In the genomic region with DNA sequence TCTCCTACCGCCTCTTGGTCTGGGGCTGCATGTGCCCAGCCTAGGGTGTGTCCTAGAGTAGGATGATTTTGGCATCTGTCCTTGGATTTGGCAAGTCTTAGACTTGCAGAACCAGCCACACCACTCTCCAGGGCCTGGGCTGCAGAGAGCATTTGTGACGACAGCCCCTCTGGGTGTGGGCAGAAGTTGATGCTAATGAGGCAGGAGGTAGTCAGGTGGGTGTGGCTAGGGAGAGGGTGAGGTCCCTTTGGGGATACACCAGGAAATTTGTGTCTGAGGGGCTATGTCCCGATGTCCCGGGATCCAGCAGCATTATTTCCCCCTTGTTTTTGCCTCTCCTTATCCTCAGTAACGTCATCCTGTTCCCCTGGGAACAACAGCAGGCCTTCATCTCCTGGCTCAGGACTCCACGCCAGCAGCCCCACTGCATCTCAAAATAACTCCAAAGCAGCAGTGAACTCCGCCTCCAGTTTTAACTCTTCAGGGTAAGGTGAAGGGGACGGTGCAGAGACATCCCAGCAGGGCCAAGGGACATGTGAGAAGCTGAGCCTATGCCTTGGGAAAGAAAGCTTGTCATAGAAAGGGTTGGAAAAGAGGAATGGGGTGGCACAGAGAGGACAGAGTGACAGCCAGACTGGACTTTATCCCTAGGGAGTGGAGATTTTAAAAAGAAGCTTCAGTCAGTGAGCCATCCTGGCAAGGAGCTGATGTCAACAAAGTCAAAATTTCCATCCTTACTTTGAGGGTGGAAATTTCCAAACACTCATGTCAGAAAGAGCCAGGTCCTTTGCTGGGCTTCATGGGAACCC, we compare ENCODE assay signal across 10 cellular contexts. TPM values are rescaled to one million over a fixed set of nuclear protein-coding genes. Genes with fewer than 3 reads are reported as not detected.
DNase-seq lines count a peak whose midpoint lies in the region; ATAC-seq, FAIRE-seq and TF ChIP-seq lines count a peak whose summit lies in the region.
"Had no signal": no experiment of that assay in that cellular context is flagged by ENCODE, and none has a peak within 500 bp of the region (broad histone marks: within the 10 kb centered on the region; RNA-seq: fewer than 3 reads in every experiment).

No MANE protein-coding gene starts in this region.

- DNase-seq in NCI-H2029 treated with DMSO at 0.1 percent for 48 hours (lab: John Stamatoyannopoulos, UW), result peak; percentile 12
- peak; percentile 92 for DNase-seq in colonic mucosa
- peak; percentile 79 to 83 for DNase-seq in left lung
- peak; percentile 90 for DNase-seq in transverse colon
- no peak for DNase-seq in GM12891 (ENCODE audit: insufficient read length, low spot score)
- DNase-seq: activated gamma-delta T cell treated with Interleukin-2 at 50 U/mL for 16 hours, NCI-H1417 treated with DMSO at 0.1 percent for 48 hours had no signal

- no peak for TF ChIP-seq CTCF in colonic mucosa (IDR thresholded peaks at IDR 0.05)
- no peak for TF ChIP-seq CTCF in left lung (IDR thresholded peaks at IDR 0.05)
- TF ChIP-seq CTCF in transverse colon (IDR thresholded peaks at IDR 0.05), result no peak

- 11 to 19% methylated on average over 5 to 8 of the region's 8 CpGs for WGBS in transverse colon (ENCODE audit: low coverage in 1 of 2), 2 donors

- H3K27me3 ChIP-seq in colonic mucosa, result no peaks in the 10 kb centered on the region
- H3K27me3 ChIP-seq in left lung, result peaks cover 0 to 9% of the 10 kb centered on the region in 2 donors
- peaks cover 4% of the 10 kb centered on the region for H3K27me3 ChIP-seq in transverse colon

- H3K4me1 ChIP-seq in colonic mucosa (no peaks in the 10 kb centered on the region), left lung (peaks cover 5 to 12% of the 10 kb centered on the region in 2 donors), transverse colon (peaks cover 10 to 17% (median 12%) of the 10 kb centered on the region in 4 donors)

- no peaks in the 10 kb centered on the region for H3K36me3 ChIP-seq in colonic mucosa
- no peaks in the 10 kb centered on the region for H3K36me3 ChIP-seq in left lung
- H3K36me3 ChIP-seq in transverse colon, result no peaks in the 10 kb centered on the region

- TF ChIP-seq POLR2A in transverse colon (IDR thresholded peaks at IDR 0.05) (no peak), GM12891 (IDR thresholded peaks at IDR 0.05; ENCODE audit: low read depth, low read length) (no peak)

- H3K27ac ChIP-seq in colonic mucosa (no peak overlapping the region), left lung (peak overlapping the region; percentile 28 to 55), transverse colon (peak overlapping the region; percentile 56 to 65 (median 62))

- intact Hi-C loops in colonic mucosa (cut with DNase I) (no loop called here), left lung (cut with DNase I) (loop anchor here in 1 of 2 donors (5.0 kb wide), 1 partner anchor 385 kb away; no protein-coding TSS in a partner anchor), transverse colon (cut with DNase I; ENCODE audit: low total_unique reads) (no loop called here)

- TF ChIP-seq EP300 in transverse colon (IDR thresholded peaks at IDR 0.05; ENCODE audit: low read depth), result no peak

- FAIRE-seq in GM12891 (lab: Jason Lieb, UNC), result no peak
- FAIRE-seq: frontal cortex had no signal

- in situ Hi-C loops in transverse colon (cut with MboI; ENCODE audit: low pct_ligation_motif_present in 1 of 4, low pct_unique_long_range_greater_than_20kb in 1 of 4, low sequenced_read_pairs in 3 of 4), result no loop called here

- peak; percentile 96 for ATAC-seq in left lung
- no peak for ATAC-seq in GM18517 (IDR thresholded peaks at IDR 0.05; ENCODE audit: unreplicated experiment)
- ATAC-seq in GM21825 (IDR thresholded peaks at IDR 0.05; ENCODE audit: unreplicated experiment), result no peak

- H3K9me3 ChIP-seq in colonic mucosa (no peaks in the 10 kb centered on the region), left lung (no peaks in the 10 kb centered on the region), transverse colon (no peaks in the 10 kb centered on the region)

- no peak overlapping the region for H3K4me3 ChIP-seq in colonic mucosa
- H3K4me3 ChIP-seq in left lung, result no peak overlapping the region
- no peak overlapping the region for H3K4me3 ChIP-seq in transverse colon

- no peak overlapping the region for H3K9ac ChIP-seq in colonic mucosa (ENCODE audit: low read depth in 2 of 2, low read length in 2 of 2)

TF ChIP-seq in GM12891, 5 proteins besides CTCF, POLR2A, EP300 and RAD21:
- TF ChIP-seq SPI1 (IDR thresholded peaks at IDR 0.05; ENCODE audit: low read depth, low read length) (no peak), TAF1 (IDR thresholded peaks at IDR 0.05; ENCODE audit: low read depth, low read length) (no peak)
TF ChIP-seq in GM12891: peak in this region for 0.

RNA-seq across cellular contexts. Expression of gene TLCD5, which starts 8.0 kb away (rescaled TPM):
- 1 to 10 TPM in 1 of 2 donors, under 1 TPM in 1; 0.62 to 1.3 TPM for total RNA-seq in colonic mucosa
- total RNA-seq in left lung, result 1 to 10 TPM; 5.2 to 6.9 TPM
- total RNA-seq in transverse colon, result 1 to 10 TPM in 3 of 4 donors, not detected in 1; 1.3 to 9.4 (median 1.5) TPM
- polyA plus RNA-seq in GM12891 (2012; ENCODE audit: low read depth, missing spikeins), result 2.6 TPM

RNA-seq across cellular contexts. Expression of gene ARHGEF12, which starts 19.1 kb away (rescaled TPM):
- total RNA-seq in colonic mucosa (100 to 1,000 TPM in 1 of 2 donors, 10 to 100 TPM in 1; 66.7 to 103 TPM), left lung (100 to 1,000 TPM; 101 to 109 TPM), transverse colon (100 to 1,000 TPM in 2 of 4 donors, 10 to 100 TPM in 2; 75.9 to 116 (median 94.3) TPM)
- polyA plus RNA-seq in GM12891 (2012; ENCODE audit: low read depth, missing spikeins), result 12.9 TPM
